In genomic region chr7:100008525-100008924, GRCh38 we compare ENCODE assay signal across 1 cellular context.
TF ChIP-seq lines count a peak whose summit lies in the region.

No MANE protein-coding gene starts in this region.

TF ChIP-seq in H1, 55 proteins besides CTCF, POLR2A, EP300 and RAD21:
- TF ChIP-seq GTF2F1 (IDR thresholded peaks at IDR 0.05; ENCODE audit: borderline replicate concordance, low read depth, low read length) (no peak), TEAD4 (IDR thresholded peaks at IDR 0.05; ENCODE audit: low read depth, low read length) (no peak), BACH1 (IDR thresholded peaks at IDR 0.05; ENCODE audit: low read length) (no peak), MAX (IDR thresholded peaks at IDR 0.05) (no peak), SIX5 (IDR thresholded peaks at IDR 0.05; ENCODE audit: low read depth, low read length) (no peak), SRF (IDR thresholded peaks at IDR 0.05; ENCODE audit: low read depth, low read length) (no peak), SUZ12 (IDR thresholded peaks at IDR 0.05; ENCODE audit: low read length) (no peak), USF2 (IDR thresholded peaks at IDR 0.05; ENCODE audit: low read length) (no peak), TCF12 (IDR thresholded peaks at IDR 0.05; ENCODE audit: low read depth, low read length) (no peak), ASH2L (IDR thresholded peaks at IDR 0.05; ENCODE audit: low read length) (no peak), JUN (IDR thresholded peaks at IDR 0.05; ENCODE audit: low read depth, low read length) (no peak), NRF1 (IDR thresholded peaks at IDR 0.05; ENCODE audit: low read depth, low read length) (no peak)
- TF ChIP-seq, protein P1, sequence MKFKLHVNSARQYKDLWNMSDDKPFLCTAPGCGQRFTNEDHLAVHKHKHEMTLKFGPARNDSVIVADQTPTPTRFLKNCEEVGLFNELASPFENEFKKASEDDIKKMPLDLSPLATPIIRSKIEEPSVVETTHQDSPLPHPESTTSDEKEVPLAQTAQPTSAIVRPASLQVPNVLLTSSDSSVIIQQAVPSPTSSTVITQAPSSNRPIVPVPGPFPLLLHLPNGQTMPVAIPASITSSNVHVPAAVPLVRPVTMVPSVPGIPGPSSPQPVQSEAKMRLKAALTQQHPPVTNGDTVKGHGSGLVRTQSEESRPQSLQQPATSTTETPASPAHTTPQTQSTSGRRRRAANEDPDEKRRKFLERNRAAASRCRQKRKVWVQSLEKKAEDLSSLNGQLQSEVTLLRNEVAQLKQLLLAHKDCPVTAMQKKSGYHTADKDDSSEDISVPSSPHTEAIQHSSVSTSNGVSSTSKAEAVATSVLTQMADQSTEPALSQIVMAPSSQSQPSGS (IDR thresholded peaks at IDR 0.05; ENCODE audit: low read length), result no peak
- TF ChIP-seq, protein P2, sequence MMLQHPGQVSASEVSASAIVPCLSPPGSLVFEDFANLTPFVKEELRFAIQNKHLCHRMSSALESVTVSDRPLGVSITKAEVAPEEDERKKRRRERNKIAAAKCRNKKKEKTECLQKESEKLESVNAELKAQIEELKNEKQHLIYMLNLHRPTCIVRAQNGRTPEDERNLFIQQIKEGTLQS (IDR thresholded peaks at IDR 0.05; ENCODE audit: insufficient read depth, low read depth, low read length), result no peak
